Comparison of ENCODE assay signal across 11 cellular contexts in the genomic region with DNA sequence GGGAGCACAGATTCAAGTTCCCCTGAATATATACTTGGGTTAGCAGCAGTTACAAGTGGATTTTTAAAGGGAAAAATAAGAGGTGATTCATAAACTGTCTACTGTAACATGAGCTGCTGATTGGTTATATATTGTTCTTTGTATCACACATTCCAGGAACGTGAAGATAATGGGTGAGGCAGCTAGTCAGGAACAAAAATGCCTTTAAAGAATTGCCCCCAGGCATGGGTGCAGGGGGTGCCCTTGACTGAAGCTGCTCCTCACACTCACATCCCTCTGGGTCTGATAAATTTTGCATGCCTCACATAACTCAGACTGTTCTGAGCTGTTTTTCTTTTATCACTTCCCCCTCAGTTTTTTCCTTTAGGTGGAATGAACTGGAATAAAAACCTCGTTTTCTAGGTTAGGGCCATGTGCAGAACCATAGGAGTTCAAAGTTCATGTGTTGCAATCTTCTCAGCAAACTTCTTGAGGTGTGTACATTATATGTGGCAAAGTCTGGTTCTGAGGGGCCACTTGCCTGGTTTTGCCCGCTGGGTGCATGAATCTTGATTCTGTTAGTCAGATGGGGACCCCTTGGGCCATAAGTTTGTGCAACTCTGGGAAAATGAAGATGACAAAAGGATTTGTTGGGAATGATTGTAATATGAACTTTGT. TPM values are rescaled to one million over a fixed set of nuclear protein-coding genes. Genes with fewer than 3 reads are reported as not detected.
A peak's percentile ranks its signal among the peaks of the same experiment; 100 is the strongest.
DNase-seq lines count a peak whose midpoint lies in the region; ATAC-seq and TF ChIP-seq lines count a peak whose summit lies in the region.
"Had no signal": no experiment of that assay in that cellular context is flagged by ENCODE, and none has a peak within 500 bp of the region (broad histone marks: within the 10 kb centered on the region; RNA-seq: fewer than 3 reads in every experiment).

No MANE protein-coding gene starts in this region.

- no peak for TF ChIP-seq CTCF in kidney epithelial cell (IDR thresholded peaks at IDR 0.05; ENCODE audit: insufficient read depth, low read length, poor library complexity, severe bottlenecking)

- peak; percentile 61; the same call in 1 of the 2 replicates for TF ChIP-seq EP300 in Ishikawa (IDR thresholded peaks at IDR 0.05; ENCODE audit: borderline replicate concordance)

- DNase-seq in COLO829 (ENCODE audit: low spot score) (peak; percentile 85), astrocyte of the hippocampus (ENCODE audit: low read depth, low spot score) (peak; percentile 79), kidney epithelial cell (ENCODE audit: low read depth) (peak; percentile 65), NCI-H748 (lab: John Stamatoyannopoulos, UW; ENCODE audit: unreplicated experiment) (no peak), ecto neural progenitor cell (ENCODE audit: low spot score) (no peak)
- no peak for DNase-seq in stimulated activated CD4-positive, alpha-beta T cell treated with anti-CD3 and anti-CD28 coated beads, Interleukin-2, amount 100 ng/mL, for 48 hours
- DNase-seq: CD8-positive, alpha-beta memory T cell; NK-92 treated with Interleukin-12 subunit alpha and Interleukin-12 subunit beta, amount 100 ng/mL, for 24 hours; stimulated activated CD4-positive, alpha-beta T cell treated with anti-CD3 and anti-CD28 coated beads, Interleukin-1b, Interleukin-23, amount 100 ng/mL, for 48 hours had no signal

- no peak for ATAC-seq in GM18498 (IDR thresholded peaks at IDR 0.05; ENCODE audit: unreplicated experiment)

- no peaks in the 10 kb centered on the region for H3K27me3 ChIP-seq in kidney epithelial cell (ENCODE audit: control insufficient read depth, insufficient read depth, low read length)

- no peaks in the 10 kb centered on the region for H3K36me3 ChIP-seq in kidney epithelial cell (ENCODE audit: control insufficient read depth, insufficient read depth, low read length)

- no peak overlapping the region for H3K4me3 ChIP-seq in kidney epithelial cell (ENCODE audit: low read depth, low read length)

- TF ChIP-seq RAD21 in Ishikawa (IDR thresholded peaks at IDR 0.05; ENCODE audit: low read depth) = no peak

TF ChIP-seq in Ishikawa, 13 proteins besides CTCF, POLR2A, EP300 and RAD21:
- TF ChIP-seq CEBPB (IDR thresholded peaks at IDR 0.05) (0 out of 2 replicates have a peak, but pooled peaks have one; percentile 28), ZBTB7A (IDR thresholded peaks at IDR 0.05; ENCODE audit: low read depth) (no peak), TCF12 (IDR thresholded peaks at IDR 0.05; ENCODE audit: low read depth) (peak; percentile 41; the same call in 1 of the 2 replicates), TEAD4 (IDR thresholded peaks at IDR 0.05) (peak; percentile 72; the same call in 1 of the 2 replicates)
- TF ChIP-seq, protein P1, sequence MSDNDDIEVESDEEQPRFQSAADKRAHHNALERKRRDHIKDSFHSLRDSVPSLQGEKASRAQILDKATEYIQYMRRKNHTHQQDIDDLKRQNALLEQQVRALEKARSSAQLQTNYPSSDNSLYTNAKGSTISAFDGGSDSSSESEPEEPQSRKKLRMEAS (IDR thresholded peaks at IDR 0.05) = 0 out of 2 replicates have a peak, but pooled peaks have one; percentile 19

RNA-seq across cellular contexts. Expression of a gene that starts 21.1 kb away (rescaled TPM):
- total RNA-seq in kidney epithelial cell = 2.9 and 4.7 TPM in 2 replicates

Comparison
In these comparisons a context has a peak if more than half of its experiments do, and no peak if none do; other contexts are left out.
1. DNase-seq: peak in COLO829 (single experiment), astrocyte of the hippocampus (single experiment) and kidney epithelial cell (single experiment); none in NCI-H748 (single experiment), stimulated activated CD4-positive, alpha-beta T cell treated with anti-CD3 and anti-CD28 coated beads, Interleukin-2, amount 100 ng/mL, for 48 hours (0 of 2) and ecto neural progenitor cell (single experiment).